ENCODE assay signal across 2 cellular contexts in the genomic region with DNA sequence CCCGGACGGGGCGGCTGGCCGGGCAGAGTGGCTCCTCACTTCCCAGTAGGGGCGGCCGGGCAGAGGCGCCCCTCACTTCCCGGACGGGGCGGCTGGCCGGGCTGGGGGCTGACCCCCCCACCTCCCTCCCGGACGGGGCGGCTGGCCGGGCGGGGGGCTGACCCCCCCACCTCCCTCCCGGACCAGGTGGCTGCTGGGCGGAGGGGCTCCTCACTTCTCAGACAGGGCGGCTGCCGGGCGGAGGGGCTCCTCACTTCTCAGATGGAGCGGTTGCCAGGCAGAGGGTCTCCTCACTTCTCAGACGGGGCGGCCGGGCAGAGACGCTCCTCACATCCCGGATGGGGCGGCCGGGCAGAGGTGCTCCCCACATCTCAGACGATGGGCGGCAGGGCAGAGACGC. TPM values are rescaled to one million over a fixed set of nuclear protein-coding genes. Genes with fewer than 3 reads are reported as not detected.
"Had no signal": no experiment of that assay in that cellular context is flagged by ENCODE, and none has a peak within 500 bp of the region (broad histone marks: within the 10 kb centered on the region; RNA-seq: fewer than 3 reads in every experiment).

No MANE protein-coding gene starts in this region.

RNA-seq across cellular contexts. Expression of gene C2, which starts 4.6 kb away (rescaled TPM):
- polyA plus RNA-seq: IgD-negative memory B cell had no signal

RNA-seq across cellular contexts. Expression of gene CFB, which starts 13.8 kb away (rescaled TPM):
- total RNA-seq: HT1080 had no signal
- polyA plus RNA-seq: IgD-negative memory B cell had no signal

RNA-seq across cellular contexts. Expression of gene ZBTB12, which starts 30.3 kb away (rescaled TPM):
- polyA plus RNA-seq: IgD-negative memory B cell had no signal
